In genomic region chr1:206035027-206035426, GRCh38 we compare ENCODE assay signal across 9 cellular contexts. TPM values are rescaled to one million over a fixed set of nuclear protein-coding genes. Genes with fewer than 3 reads are reported as not detected.
DNase-seq lines count a peak whose midpoint lies in the region; TF ChIP-seq lines count a peak whose summit lies in the region.
"Had no signal": no experiment of that assay in that cellular context is flagged by ENCODE, and none has a peak within 500 bp of the region (broad histone marks: within the 10 kb centered on the region; RNA-seq: fewer than 3 reads in every experiment).

No MANE protein-coding gene starts in this region.

- H3K9me3 ChIP-seq in SU-DHL-6 (ENCODE audit: insufficient read depth, low read length): no peaks in the 10 kb centered on the region
- no peaks in the 10 kb centered on the region for H3K9me3 ChIP-seq in mesenchymal stem cell (ENCODE audit: control insufficient read depth, low read length)

- no peaks in the 10 kb centered on the region for H3K79me2 ChIP-seq in SU-DHL-6 (ENCODE audit: insufficient read depth, low read length)

- H4K8ac ChIP-seq in mesenchymal stem cell (ENCODE audit: low read length): no peak overlapping the region

- WGBS in mesenchymal stem cell: 100% methylated on average over 5 of the region's 5 CpGs

- H3K36me3 Mint-ChIP-seq in osteocyte (ENCODE audit: unreplicated experiment): no peaks in the 10 kb centered on the region

- H2BK120ac ChIP-seq in mesenchymal stem cell (ENCODE audit: low read depth, low read length): no peak overlapping the region

- H3K9ac ChIP-seq in SU-DHL-6 (ENCODE audit: low read length): peak overlapping the region; percentile 48
- H3K9ac ChIP-seq in mesenchymal stem cell (ENCODE audit: low read length): no peak overlapping the region

- H3K14ac ChIP-seq in mesenchymal stem cell (ENCODE audit: low read length in 2 of 2): no peak overlapping the region

- H3K9me2 ChIP-seq in SU-DHL-6 (replicated peaks; ENCODE audit: insufficient read depth, low read length): no peaks in the 10 kb centered on the region

- H4K20me1 ChIP-seq in SU-DHL-6 (ENCODE audit: low read depth, low read length): no peaks in the 10 kb centered on the region

- H2BK12ac ChIP-seq in mesenchymal stem cell (ENCODE audit: low read length in 2 of 2): no peak overlapping the region

- H3K18ac ChIP-seq in mesenchymal stem cell (ENCODE audit: low read depth in 1 of 2, low read length in 2 of 2): no peak overlapping the region

- no peak overlapping the region for H4K91ac ChIP-seq in mesenchymal stem cell (ENCODE audit: low read length)

- peak overlapping the region; percentile 67; the same call in 1 of the 2 replicates for H3K27ac ChIP-seq in SU-DHL-6 (ENCODE audit: low read depth, low read length)
- no peak overlapping the region for H3K27ac ChIP-seq in mesenchymal stem cell (ENCODE audit: low read length, poor library complexity, severe bottlenecking)

- H3K27ac Mint-ChIP-seq in osteocyte (ENCODE audit: unreplicated experiment): no peak overlapping the region

- H2AK5ac ChIP-seq in mesenchymal stem cell (ENCODE audit: low read length, severe bottlenecking): no peak overlapping the region

- no peak overlapping the region for H2BK15ac ChIP-seq in mesenchymal stem cell (ENCODE audit: low read depth, poor library complexity, severe bottlenecking)

- H2AFZ ChIP-seq in SU-DHL-6 (ENCODE audit: low read depth, low read length, severe bottlenecking): peak overlapping the region; percentile 59
- H2AFZ ChIP-seq in mesenchymal stem cell (ENCODE audit: low read depth, low read length): no peak overlapping the region

- no peak overlapping the region for H2BK5ac ChIP-seq in mesenchymal stem cell (ENCODE audit: low read depth, low read length, poor library complexity, severe bottlenecking)

- H3K4me3 Mint-ChIP-seq in osteocyte (ENCODE audit: unreplicated experiment): no peak overlapping the region

- no peak overlapping the region for H3K4ac ChIP-seq in mesenchymal stem cell (ENCODE audit: low read depth in 1 of 2, low read length in 2 of 2)

- peak; percentile 53 for DNase-seq in GF-D8 (lab: John Stamatoyannopoulos, UW)
- DNase-seq in NCI-H1105 (lab: John Stamatoyannopoulos, UW): peak; percentile 29
- peak; percentile 48 for DNase-seq in osteocyte (ENCODE audit: extremely low spot score, unreplicated experiment)
- DNase-seq in NK-92 (lab: John Stamatoyannopoulos, UW; ENCODE audit: unreplicated experiment): no peak
- no peak for DNase-seq in iPS-NIHi7 (ENCODE audit: extremely low spot score)
- no peak for DNase-seq in mesenchymal stem cell
- DNase-seq: mesendoderm, NCI-H526 had no signal

- TF ChIP-seq CTCF in SU-DHL-6 (IDR thresholded peaks at IDR 0.05; ENCODE audit: insufficient read depth, low read length, poor library complexity, severe bottlenecking) (no peak), osteocyte (IDR thresholded peaks at IDR 0.05) (no peak)

- no peaks in the 10 kb centered on the region for H3K79me1 ChIP-seq in mesenchymal stem cell (replicated peaks; ENCODE audit: low read length, poor library complexity, severe bottlenecking)

- H3K4me2 ChIP-seq in SU-DHL-6 (ENCODE audit: low read depth, low read length, poor library complexity, severe bottlenecking) (peak overlapping the region; percentile 66), mesenchymal stem cell (ENCODE audit: low read length, poor library complexity, severe bottlenecking) (no peak overlapping the region)

- no peaks in the 10 kb centered on the region for H3K4me1 Mint-ChIP-seq in osteocyte (ENCODE audit: unreplicated experiment)

- H3K23ac ChIP-seq in mesenchymal stem cell (ENCODE audit: low read length in 2 of 2): no peak overlapping the region

- H3K4me3 ChIP-seq in SU-DHL-6 (ENCODE audit: insufficient read depth, low read length, poor library complexity, severe bottlenecking): peak overlapping the region; percentile 50
- no peak overlapping the region for H3K4me3 ChIP-seq in mesenchymal stem cell (ENCODE audit: insufficient read depth in 1 of 2, low read depth in 1 of 2, low read length in 2 of 2)

- peaks cover 27% of the 10 kb centered on the region for H3F3A ChIP-seq in SU-DHL-6 (ENCODE audit: insufficient read depth)

- H3K27me3 ChIP-seq in SU-DHL-6 (ENCODE audit: low read length): no peaks in the 10 kb centered on the region
- peaks cover 0 to 49% of the 10 kb centered on the region in 2 experiments for H3K27me3 ChIP-seq in mesenchymal stem cell (ENCODE audit: control insufficient read depth in 1 of 2, insufficient read depth in 1 of 2, low read length in 2 of 2)

- no peaks in the 10 kb centered on the region for H3K9me3 Mint-ChIP-seq in osteocyte (ENCODE audit: unreplicated experiment)

- H3K4me1 ChIP-seq in mesenchymal stem cell (ENCODE audit: control insufficient read depth, insufficient read depth, low read depth, low read length): peaks cover 5% of the 10 kb centered on the region

- H3K27me3 Mint-ChIP-seq in osteocyte (ENCODE audit: unreplicated experiment): peaks cover 64% of the 10 kb centered on the region

- H3K36me3 ChIP-seq in SU-DHL-6 (ENCODE audit: low read length) (no peaks in the 10 kb centered on the region), mesenchymal stem cell (ENCODE audit: control insufficient read depth in 1 of 2, insufficient read depth in 2 of 2, low read depth in 1 of 2, low read length in 2 of 2) (no peaks in the 10 kb centered on the region)

RNA-seq across cellular contexts. Expression of gene CTSE, which starts 11.3 kb away (rescaled TPM):
- not detected in 2 replicates for total RNA-seq in osteocyte
- polyA plus RNA-seq in mesenchymal stem cell (2013, experiment 1 of 2): not detected
- polyA plus RNA-seq in mesenchymal stem cell (2013, experiment 2 of 2): not detected

RNA-seq across cellular contexts. Expression of gene RHEX, which starts 17.9 kb away (rescaled TPM):
- not detected in 2 replicates for total RNA-seq in osteocyte
- polyA plus RNA-seq in mesenchymal stem cell (2013, experiment 1 of 2): not detected
- not detected for polyA plus RNA-seq in mesenchymal stem cell (2013, experiment 2 of 2)

RNA-seq across cellular contexts. Expression of gene RAB7B, which starts 31.8 kb away (rescaled TPM):
- 0.78 TPM in 2 replicates for total RNA-seq in osteocyte
- 2.5 TPM for polyA plus RNA-seq in mesenchymal stem cell (2013, experiment 1 of 2)
- polyA plus RNA-seq in mesenchymal stem cell (2013, experiment 2 of 2): 2.5 TPM

Comparison
In these comparisons a context has a peak if more than half of its experiments do, and no peak if none do; other contexts are left out.
1. DNase-seq: peak in GF-D8 (single experiment), NCI-H1105 (single experiment) and osteocyte (single experiment); none in NK-92 (single experiment), iPS-NIHi7 (single experiment) and mesenchymal stem cell (single experiment).